ENCODE assay signal across 5 cellular contexts in genomic region chr16:70953824-70954223, GRCh38.
DNase-seq lines count a peak whose midpoint lies in the region; ATAC-seq and TF ChIP-seq lines count a peak whose summit lies in the region.
"Not testable (repeated sequence)": the region's sequence is repeated elsewhere in the genome, so short reads cannot be mapped to it uniquely, and the experiment has no call there.

No MANE protein-coding gene starts in this region.

- not testable (repeated sequence) for TF ChIP-seq POLR2A in IMR-90 (IDR thresholded peaks at IDR 0.05; ENCODE audit: low read depth, low read length); body of pancreas (IDR thresholded peaks at IDR 0.05)

- not testable (repeated sequence) for H4K20me1 ChIP-seq in IMR-90 (ENCODE audit: insufficient read depth, low read length)

- TF ChIP-seq CTCF in IMR-90 (conservative IDR thresholded peaks at IDR 0.05; ENCODE audit: low read depth, low read length); body of pancreas (IDR thresholded peaks at IDR 0.05); heart right ventricle (IDR thresholded peaks at IDR 0.05); thoracic aorta (IDR thresholded peaks at IDR 0.05): not testable (repeated sequence)

- not testable (repeated sequence) for H3K36me3 ChIP-seq in IMR-90 (ENCODE audit: control insufficient read depth, insufficient read depth, low read length); body of pancreas (replicated peaks in 1 of 2; ENCODE audit: insufficient read depth in 1 of 2, low read depth in 2 of 2); heart right ventricle; thoracic aorta

- H2BK20ac ChIP-seq in IMR-90 (ENCODE audit: low read depth, low read length): not testable (repeated sequence)

- not testable (repeated sequence) for BruUV-seq in IMR-90 (replicated peaks; lab: Mats Ljungman, UMichigan)

- not testable (repeated sequence) for H3K18ac ChIP-seq in IMR-90 (ENCODE audit: low read depth, low read length)

- ATAC-seq in IMR-90 (ENCODE audit: low read depth) (peak; percentile 85), body of pancreas (peak; percentile 42), heart right ventricle (peak in 6 of 8 donors; percentile 18 to 87 (median 47)), left ventricle myocardium superior (peak; percentile 53), thoracic aorta (ENCODE audit: insufficient number of reproducible peaks, low FRiP score, low read depth) (peak; percentile 59)

- no CpG with 5 or more reads among the region's 5 CpGs for WGBS in IMR-90 (ENCODE audit: extremely low coverage in 2 of 2, insufficient read length in 1 of 2), 2 experiments
- WGBS in body of pancreas, 2 donors: no CpG with 5 or more reads among the region's 5 CpGs
- WGBS in heart right ventricle, 2 donors: no CpG with 5 or more reads among the region's 5 CpGs

- not testable (repeated sequence) for H3K4me1 ChIP-seq in IMR-90 (ENCODE audit: control insufficient read depth, insufficient read depth, low read length); body of pancreas; heart right ventricle; thoracic aorta (ENCODE audit: control insufficient read depth in 1 of 2, low read depth in 2 of 2)

- not testable (repeated sequence) for H3K23ac ChIP-seq in IMR-90 (ENCODE audit: low read depth, low read length)

- CTCF ChIA-PET in IMR-90 (lab: Yijun Ruan, JAX): not testable (repeated sequence)

- not testable (repeated sequence) for H3K14ac ChIP-seq in IMR-90 (replicated peaks; ENCODE audit: low read depth, low read length)

- not testable (repeated sequence) for H2BK5ac ChIP-seq in IMR-90 (ENCODE audit: low read depth, low read length, poor library complexity, severe bottlenecking)

- H3K9ac ChIP-seq in IMR-90 (ENCODE audit: low read depth, low read length): not testable (repeated sequence)

- H3K56ac ChIP-seq in IMR-90 (ENCODE audit: extremely low read depth, insufficient read depth, low read length): not testable (repeated sequence)

- not testable (repeated sequence) for H2AK5ac ChIP-seq in IMR-90 (ENCODE audit: low read depth, low read length)

- H2AK9ac ChIP-seq in IMR-90 (replicated peaks; ENCODE audit: low read depth, low read length, poor library complexity): not testable (repeated sequence)

- POLR2A ChIA-PET in IMR-90 (lab: Charles Lee; ENCODE audit: unreplicated experiment): not testable (repeated sequence)

- not testable (repeated sequence) for H3K27me3 ChIP-seq in IMR-90 (ENCODE audit: control insufficient read depth, insufficient read depth, low read length); body of pancreas; heart right ventricle; thoracic aorta (replicated peaks; ENCODE audit: insufficient read depth)

- intact Hi-C loops in IMR-90 (cut with micrococcal nuclease); body of pancreas (cut with DNase I); heart right ventricle (cut with DNase I); left ventricle myocardium superior (cut with micrococcal nuclease): not testable (repeated sequence)

- H3K27ac ChIP-seq in IMR-90 (ENCODE audit: insufficient read depth, low read length); body of pancreas; heart right ventricle; thoracic aorta: not testable (repeated sequence)

- DNase-seq in IMR-90; body of pancreas; heart right ventricle; left ventricle myocardium superior; thoracic aorta (ENCODE audit: low spot score): not testable (repeated sequence)

- H3K9me3 ChIP-seq in IMR-90 (ENCODE audit: control insufficient read depth, insufficient read depth, low read length); body of pancreas; heart right ventricle; thoracic aorta: not testable (repeated sequence)

- in situ Hi-C loops in IMR-90 (cut with MboI; ENCODE audit: low sequenced_read_pairs): not testable (repeated sequence)

- not testable (repeated sequence) for H3K9me1 ChIP-seq in IMR-90 (ENCODE audit: insufficient read depth, low read length)

- H3K4me2 ChIP-seq in IMR-90 (ENCODE audit: low read depth, low read length): not testable (repeated sequence)

- H3K4ac ChIP-seq in IMR-90 (ENCODE audit: low read depth, low read length): not testable (repeated sequence)

- H4K5ac ChIP-seq in IMR-90 (ENCODE audit: low read depth, low read length): not testable (repeated sequence)

- dilution Hi-C loops in IMR-90 (cut with HindIII; ENCODE audit: low sequenced_read_pairs, unreplicated experiment): not testable (repeated sequence)

- not testable (repeated sequence) for H3K79me1 ChIP-seq in IMR-90 (ENCODE audit: low read depth in 1 of 2, low read length in 2 of 2)

- not testable (repeated sequence) for H2AFZ ChIP-seq in IMR-90 (replicated peaks; ENCODE audit: low read length, poor library complexity)

- TF ChIP-seq RAD21 in IMR-90 (IDR thresholded peaks at IDR 0.05; ENCODE audit: low read length): not testable (repeated sequence)

- not testable (repeated sequence) for H2BK15ac ChIP-seq in IMR-90 (ENCODE audit: low read depth, low read length)

- not testable (repeated sequence) for H2BK120ac ChIP-seq in IMR-90 (ENCODE audit: low read depth, low read length)

- not testable (repeated sequence) for H4K91ac ChIP-seq in IMR-90 (ENCODE audit: insufficient read depth, low read depth, low read length)

- H3K4me3 ChIP-seq in IMR-90 (ENCODE audit: insufficient read depth, low read depth, low read length); body of pancreas; heart right ventricle; thoracic aorta: not testable (repeated sequence)

- H4K8ac ChIP-seq in IMR-90 (ENCODE audit: low read depth in 2 of 2, low read length in 2 of 2): not testable (repeated sequence)
